In the genomic region with DNA sequence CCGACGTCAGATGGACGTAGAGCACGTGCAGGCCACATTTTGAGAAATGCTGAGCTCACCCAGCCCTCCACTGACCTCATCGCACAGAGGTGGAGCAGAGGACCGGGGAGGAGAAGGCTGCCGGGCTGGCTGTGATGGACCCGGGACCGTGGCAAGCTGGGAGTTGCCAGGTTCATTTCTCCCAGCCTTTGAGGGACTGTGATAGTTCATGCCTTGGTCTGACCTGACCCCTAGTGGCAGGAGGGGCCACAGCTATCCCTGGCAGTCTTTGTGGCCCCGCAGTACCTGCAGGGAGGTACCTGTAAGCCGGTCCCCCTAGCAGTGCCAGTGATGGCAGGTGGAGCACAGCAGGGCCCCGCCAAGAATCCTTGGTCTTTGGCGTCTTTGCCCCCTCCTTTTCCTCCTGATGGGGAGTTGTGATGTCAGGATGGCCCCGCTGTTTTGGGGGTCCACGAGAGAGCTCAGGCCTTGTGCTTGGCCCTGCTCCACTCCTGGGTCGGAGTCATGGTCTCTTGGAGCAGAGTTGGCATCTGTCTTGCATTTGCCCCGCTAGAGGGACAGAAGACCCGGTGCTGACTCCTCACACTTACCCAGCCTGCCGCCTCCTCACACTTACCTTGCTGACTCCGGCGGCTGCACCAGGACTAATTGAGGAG, we compare ENCODE assay signal across 8 cellular contexts. TPM values are rescaled to one million over a fixed set of nuclear protein-coding genes. Genes with fewer than 3 reads are reported as not detected.
DNase-seq lines count a peak whose midpoint lies in the region; ATAC-seq and TF ChIP-seq lines count a peak whose summit lies in the region.

No MANE protein-coding gene starts in this region.

- ATAC-seq in left lung (peak; percentile 96), GM19397 (IDR thresholded peaks at IDR 0.05; ENCODE audit: unreplicated experiment) (no peak)

- H3K27me3 ChIP-seq in left lung, result no peaks in the 10 kb centered on the region

- H3K4me3 ChIP-seq in left lung, result no peak overlapping the region

- H3K4me1 ChIP-seq in left lung, result no peaks in the 10 kb centered on the region

- H3K9me3 Mint-ChIP-seq in chondrocyte (ENCODE audit: low read depth), result no peaks in the 10 kb centered on the region

- H3K9me3 ChIP-seq in left lung, result no peaks in the 10 kb centered on the region

- peaks cover 0 to 36% of the 10 kb centered on the region in 2 donors for H3K36me3 ChIP-seq in left lung

- H3K36me3 Mint-ChIP-seq in chondrocyte (ENCODE audit: low read depth), result no peaks in the 10 kb centered on the region

- no peak overlapping the region for H3K27ac Mint-ChIP-seq in chondrocyte (ENCODE audit: unreplicated experiment)

- DNase-seq in NCI-H1417 (lab: John Stamatoyannopoulos, UW), result peak; percentile 8 to 60 (median 18)
- DNase-seq in NCI-H1417 treated with DMSO at 0.1 percent for 48 hours (lab: John Stamatoyannopoulos, UW), result no peak
- DNase-seq in NCI-H1694 treated with DMSO at 0.1 percent for 48 hours (lab: John Stamatoyannopoulos, UW), result peak; percentile 54
- peak; percentile 44 to 46 for DNase-seq in activated CD4-positive, alpha-beta T cell treated with anti-CD3 and anti-CD28 coated beads for 24 hours (ENCODE audit: low read depth in 2 of 2)
- DNase-seq in chondrocyte (ENCODE audit: low spot score), result peak; percentile 79
- peak; percentile 52 to 79 for DNase-seq in left lung
- DNase-seq in stimulated activated CD4-positive, alpha-beta T cell treated with anti-CD3 and anti-CD28 coated beads, TNF-alpha, amount 100 ng/mL, for 4 hours (ENCODE audit: low read depth in 3 of 3), result peak; percentile 18 to 37 (median 25)

- no peaks in the 10 kb centered on the region for H3K27me3 Mint-ChIP-seq in chondrocyte (ENCODE audit: low read depth)

- H3K4me3 Mint-ChIP-seq in chondrocyte (ENCODE audit: unreplicated experiment), result no peak overlapping the region

- TF ChIP-seq CTCF in chondrocyte (IDR thresholded peaks at IDR 0.05) (peak; percentile 85), left lung (IDR thresholded peaks at IDR 0.05) (peak; percentile 70 to 82)

- intact Hi-C loops in left lung (cut with DNase I), result loop anchor here in 1 of 2 donors (5.0 kb wide), 1 partner anchor 186 kb away; no protein-coding TSS in a partner anchor

- peaks cover 3% of the 10 kb centered on the region for H3K4me1 Mint-ChIP-seq in chondrocyte (ENCODE audit: low read depth)

- no peak overlapping the region for H3K27ac ChIP-seq in left lung

RNA-seq across cellular contexts. Expression of gene OR1D5, which starts 50.4 kb away (rescaled TPM):
- total RNA-seq in chondrocyte (not detected in 3 replicates), left lung (not detected)
